13 cellular contexts compared by ENCODE assay signal in the genomic region with DNA sequence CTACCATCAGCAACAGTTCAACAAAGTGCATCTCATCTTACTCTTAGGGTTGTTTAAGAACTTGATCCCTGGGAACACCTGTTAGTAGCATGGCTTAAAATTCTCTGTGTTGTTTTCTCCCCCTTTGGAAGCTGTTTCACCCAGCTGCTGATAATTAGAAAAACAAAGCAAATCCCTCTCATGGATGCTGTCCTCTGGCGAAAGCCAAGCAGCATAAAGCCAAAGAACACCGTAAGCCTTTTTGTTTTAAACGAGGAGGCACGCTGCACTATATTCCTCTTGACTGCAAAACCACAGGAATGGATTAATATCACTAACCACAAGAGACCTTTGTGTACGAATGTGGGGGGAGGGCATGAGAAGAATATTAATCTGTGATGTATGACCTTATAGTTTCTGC.
DNase-seq lines count a peak whose midpoint lies in the region; ATAC-seq lines count a peak whose summit lies in the region.
"Had no signal": no experiment of that assay in that cellular context is flagged by ENCODE, and none has a peak within 500 bp of the region (broad histone marks: within the 10 kb centered on the region; RNA-seq: fewer than 3 reads in every experiment).

No MANE protein-coding gene starts in this region.

- ATAC-seq in GM21717 (IDR thresholded peaks at IDR 0.05; ENCODE audit: unreplicated experiment): no peak
- ATAC-seq: activated naive CD4-positive, alpha-beta T cell treated with anti-CD3 and anti-CD28 coated beads, Interleukin-2, amount 50 U/mL, for 72 hours; stimulated activated memory B cell treated with anti-CD40 and anti-IgM and Interleukin-4, amounts not matched to agents 10 μg/mL and 1 μg/mL and 100 μg/mL, for 72 hours had no signal

- H3K9me3 ChIP-seq in HUES48 (ENCODE audit: control insufficient read depth, insufficient read depth, low read length) (no peaks in the 10 kb centered on the region), SK-N-MC (ENCODE audit: low read depth, low read length) (no peaks in the 10 kb centered on the region), skeletal muscle satellite cell (replicated peaks; ENCODE audit: low read length) (no peaks in the 10 kb centered on the region)

- H3K4me2 ChIP-seq in skeletal muscle satellite cell (ENCODE audit: low read length): peak overlapping the region; percentile 51

- H3K36me3 ChIP-seq in HUES48 (ENCODE audit: control insufficient read depth, insufficient read depth, low read length) (no peaks in the 10 kb centered on the region), SK-N-MC (ENCODE audit: insufficient read depth, low read length) (no peaks in the 10 kb centered on the region), skeletal muscle satellite cell (ENCODE audit: insufficient read depth, low read length) (no peaks in the 10 kb centered on the region)

- no peaks in the 10 kb centered on the region for H3K27me3 ChIP-seq in HUES48 (ENCODE audit: control insufficient read depth, insufficient read depth, low read length)
- no peaks in the 10 kb centered on the region for H3K27me3 ChIP-seq in skeletal muscle satellite cell (ENCODE audit: control insufficient read depth, insufficient read depth, low read length)

- H3K4me3 ChIP-seq in HUES48 (ENCODE audit: low read depth, low read length) (0 out of 2 replicates have a peak overlapping the region, but pooled peaks have one; percentile 6), SK-N-MC (peak overlapping the region; percentile 28; the same call in 1 of the 2 replicates), skeletal muscle satellite cell (ENCODE audit: low read length) (no peak overlapping the region)

- H3K27ac ChIP-seq in HUES48 (ENCODE audit: low read depth, low read length) (peak overlapping the region; percentile 52), SK-N-MC (no peak overlapping the region)

- H3K9ac ChIP-seq in HUES48 (ENCODE audit: low read depth, low read length) (no peak overlapping the region), SK-N-MC (ENCODE audit: insufficient read length) (no peak overlapping the region), skeletal muscle satellite cell (ENCODE audit: low read depth, low read length) (no peak overlapping the region)

- DNase-seq in SK-N-MC (ENCODE audit: low read depth, low spot score) (no peak), foreskin melanocyte (peak; percentile 79), NCI-H510A treated with DMSO at 0.1 percent for 48 hours (lab: John Stamatoyannopoulos, UW) (no peak), DMS53 (lab: John Stamatoyannopoulos, UW) (no peak)
- DNase-seq in stimulated activated naive CD4-positive, alpha-beta T cell (lab: John Stamatoyannopoulos, UW): no peak
- DNase-seq: effector CD4-positive, alpha-beta T cell; NCI-H1105; T1000 had no signal

- peaks cover 21% of the 10 kb centered on the region for H3K4me1 ChIP-seq in HUES48 (ENCODE audit: control insufficient read depth, insufficient read depth, low read length)
- H3K4me1 ChIP-seq in skeletal muscle satellite cell (ENCODE audit: control insufficient read depth, insufficient read depth, low read length): peaks cover 19% of the 10 kb centered on the region
